In genomic region chr9:127918201-127919107, GRCh38 we compare ENCODE assay signal across 8 cellular contexts. TPM values are rescaled to one million over a fixed set of nuclear protein-coding genes. Genes with fewer than 3 reads are reported as not detected.
DNase-seq lines count a peak whose midpoint lies in the region; ATAC-seq and TF ChIP-seq lines count a peak whose summit lies in the region.

No MANE protein-coding gene starts in this region.

- H3K27me3 ChIP-seq in neutrophil = peaks cover 29% of the 10 kb centered on the region

- TF ChIP-seq CTCF in neutrophil (IDR thresholded peaks at IDR 0.05) = no peak

- H3K27ac ChIP-seq in neutrophil = peak overlapping the region; percentile 47

- no peaks in the 10 kb centered on the region for H3K36me3 ChIP-seq in neutrophil

- H3K4me3 ChIP-seq in neutrophil (ENCODE audit: low read depth in 1 of 2, low read length in 1 of 2) = peak overlapping the region in 1 of 2 experiments; percentile 28

- H3K4me1 ChIP-seq in neutrophil (ENCODE audit: control insufficient read depth in 1 of 2, insufficient read depth in 1 of 2, low read depth in 1 of 2, low read length in 1 of 2) = peaks cover 53 to 56% of the 10 kb centered on the region in 2 experiments

- H3K9me3 ChIP-seq in neutrophil = no peaks in the 10 kb centered on the region

- DNase-seq in Daoy (ENCODE audit: low read depth) (peak; percentile 53), NAMALWA (ENCODE audit: low spot score) (peak; percentile 55), dermis blood vessel endothelial cell (peak; percentile 35), D341Med (ENCODE audit: low spot score) (no peak), activated gamma-delta T cell (lab: John Stamatoyannopoulos, UW) (no peak)

- ATAC-seq in GM19455 (IDR thresholded peaks at IDR 0.05; ENCODE audit: unreplicated experiment) (no peak), HG02938 (IDR thresholded peaks at IDR 0.05; ENCODE audit: unreplicated experiment) (no peak)

RNA-seq across cellular contexts. Expression of gene ST6GALNAC4, which starts 1.6 kb away (rescaled TPM):
- 29.1 and 78.4 TPM in 2 replicates for total RNA-seq in Daoy (2014; rRNA removed; shearing (Covaris generic))
- total RNA-seq in dermis blood vessel endothelial cell = 50.0 and 98.0 TPM in 2 replicates

RNA-seq across cellular contexts. Expression of gene PIP5KL1, which starts 12.1 kb away (rescaled TPM):
- 0.18 and 0.51 TPM in 2 replicates for total RNA-seq in Daoy (2014; rRNA removed; shearing (Covaris generic))
- total RNA-seq in dermis blood vessel endothelial cell = 0.51 and 0.70 TPM in 2 replicates

RNA-seq across cellular contexts. Expression of gene ST6GALNAC6, which starts 19.1 kb away (rescaled TPM):
- total RNA-seq in Daoy (2014; rRNA removed; shearing (Covaris generic)) = 11.3 and 12.7 TPM in 2 replicates
- 33.2 and 44.8 TPM in 2 replicates for total RNA-seq in dermis blood vessel endothelial cell

RNA-seq across cellular contexts. Expression of gene DPM2, which starts 19.2 kb away (rescaled TPM):
- 51.9 and 56.2 TPM in 2 replicates for total RNA-seq in Daoy (2014; rRNA removed; shearing (Covaris generic))
- total RNA-seq in dermis blood vessel endothelial cell = 8.5 and 9.9 TPM in 2 replicates

RNA-seq across cellular contexts. Expression of gene AK1, which starts 41.0 kb away (rescaled TPM):
- 37.5 and 73.4 TPM in 2 replicates for total RNA-seq in Daoy (2014; rRNA removed; shearing (Covaris generic))
- 22.0 and 42.2 TPM in 2 replicates for total RNA-seq in dermis blood vessel endothelial cell

Comparison
In these comparisons a context has a peak if more than half of its experiments do, and no peak if none do; other contexts are left out.
1. DNase-seq: peak in Daoy (single experiment), NAMALWA (single experiment) and dermis blood vessel endothelial cell (single experiment); none in D341Med (single experiment) and activated gamma-delta T cell (single experiment).